ENCODE assay signal across 21 cellular contexts in the genomic region with DNA sequence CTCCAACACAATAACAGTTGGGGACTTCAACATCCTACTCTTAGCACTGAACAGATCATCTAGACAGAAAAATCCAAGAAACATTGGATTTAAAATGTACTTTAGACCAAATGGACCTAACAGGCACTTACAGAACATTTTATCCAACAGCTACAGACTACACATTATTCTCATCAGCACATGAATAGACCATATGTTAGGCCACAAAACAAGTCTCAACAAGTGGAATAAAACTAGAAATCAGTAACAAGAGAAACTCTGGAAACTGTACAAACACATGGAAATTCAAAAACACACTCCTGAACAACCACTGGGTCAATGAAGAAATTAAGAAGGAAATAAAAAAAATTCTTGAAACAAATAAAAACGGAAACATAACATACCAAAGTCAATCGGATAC.
"Had no signal": no experiment of that assay in that cellular context is flagged by ENCODE, and none has a peak within 500 bp of the region (broad histone marks: within the 10 kb centered on the region; RNA-seq: fewer than 3 reads in every experiment).

No MANE protein-coding gene starts in this region.

- ATAC-seq: gastroesophageal sphincter, left lung, lower lobe of right lung, pancreas, right cardiac atrium had no signal

- H3K4me2 ChIP-seq: smooth muscle cell had no signal

- FAIRE-seq: pancreas had no signal

- H3K4me3 ChIP-seq: coronary artery, esophagus muscularis mucosa, gastroesophageal sphincter, left lung, lower lobe of right lung, pancreas, smooth muscle cell had no signal

- H3K4me1 Mint-ChIP-seq: nephron had no signal

- H3K9me3 ChIP-seq: pancreas had no signal

- DNase-seq: effector CD4-positive, alpha-beta T cell; endodermal cell; glutamatergic neuron; islet precursor cell; left lung; lower lobe of right lung; mesenchymal stem cell; midbrain; naive B cell; occipital lobe; pancreas; right cardiac atrium; stimulated activated CD4-positive, alpha-beta T cell treated with anti-CD3 and anti-CD28 coated beads, Interleukin-2, amount 100 ng/mL, for 48 hours; stimulated activated naive CD4-positive, alpha-beta T cell treated with Interleukin-2 at 50 U/mL for 16 hours; trophoblast cell had no signal

- H3K27me3 Mint-ChIP-seq: naive B cell, progenitor cell of endocrine pancreas had no signal

- H3K4me1 ChIP-seq: esophagus muscularis mucosa, gastroesophageal sphincter, left lung, lower lobe of right lung, pancreas had no signal

- H3K27ac Mint-ChIP-seq: endodermal cell, naive B cell, nephron, progenitor cell of endocrine pancreas had no signal

- H3K4me3 Mint-ChIP-seq: endodermal cell, naive B cell, nephron had no signal

- H3K27ac ChIP-seq: coronary artery, esophagus muscularis mucosa, gastroesophageal sphincter, left lung, lower lobe of right lung, pancreas had no signal

- H3K27me3 ChIP-seq: esophagus muscularis mucosa, gastroesophageal sphincter, left lung, pancreas had no signal
